In genomic region chr4:151430737-151431457, GRCh38 we compare ENCODE assay signal across 1 cellular context.
TF ChIP-seq lines count a peak whose summit lies in the region.

No MANE protein-coding gene starts in this region.

TF ChIP-seq in GM23338, 12 proteins besides CTCF, POLR2A, EP300 and RAD21 (continued from another document):
- TF ChIP-seq, protein P1, sequence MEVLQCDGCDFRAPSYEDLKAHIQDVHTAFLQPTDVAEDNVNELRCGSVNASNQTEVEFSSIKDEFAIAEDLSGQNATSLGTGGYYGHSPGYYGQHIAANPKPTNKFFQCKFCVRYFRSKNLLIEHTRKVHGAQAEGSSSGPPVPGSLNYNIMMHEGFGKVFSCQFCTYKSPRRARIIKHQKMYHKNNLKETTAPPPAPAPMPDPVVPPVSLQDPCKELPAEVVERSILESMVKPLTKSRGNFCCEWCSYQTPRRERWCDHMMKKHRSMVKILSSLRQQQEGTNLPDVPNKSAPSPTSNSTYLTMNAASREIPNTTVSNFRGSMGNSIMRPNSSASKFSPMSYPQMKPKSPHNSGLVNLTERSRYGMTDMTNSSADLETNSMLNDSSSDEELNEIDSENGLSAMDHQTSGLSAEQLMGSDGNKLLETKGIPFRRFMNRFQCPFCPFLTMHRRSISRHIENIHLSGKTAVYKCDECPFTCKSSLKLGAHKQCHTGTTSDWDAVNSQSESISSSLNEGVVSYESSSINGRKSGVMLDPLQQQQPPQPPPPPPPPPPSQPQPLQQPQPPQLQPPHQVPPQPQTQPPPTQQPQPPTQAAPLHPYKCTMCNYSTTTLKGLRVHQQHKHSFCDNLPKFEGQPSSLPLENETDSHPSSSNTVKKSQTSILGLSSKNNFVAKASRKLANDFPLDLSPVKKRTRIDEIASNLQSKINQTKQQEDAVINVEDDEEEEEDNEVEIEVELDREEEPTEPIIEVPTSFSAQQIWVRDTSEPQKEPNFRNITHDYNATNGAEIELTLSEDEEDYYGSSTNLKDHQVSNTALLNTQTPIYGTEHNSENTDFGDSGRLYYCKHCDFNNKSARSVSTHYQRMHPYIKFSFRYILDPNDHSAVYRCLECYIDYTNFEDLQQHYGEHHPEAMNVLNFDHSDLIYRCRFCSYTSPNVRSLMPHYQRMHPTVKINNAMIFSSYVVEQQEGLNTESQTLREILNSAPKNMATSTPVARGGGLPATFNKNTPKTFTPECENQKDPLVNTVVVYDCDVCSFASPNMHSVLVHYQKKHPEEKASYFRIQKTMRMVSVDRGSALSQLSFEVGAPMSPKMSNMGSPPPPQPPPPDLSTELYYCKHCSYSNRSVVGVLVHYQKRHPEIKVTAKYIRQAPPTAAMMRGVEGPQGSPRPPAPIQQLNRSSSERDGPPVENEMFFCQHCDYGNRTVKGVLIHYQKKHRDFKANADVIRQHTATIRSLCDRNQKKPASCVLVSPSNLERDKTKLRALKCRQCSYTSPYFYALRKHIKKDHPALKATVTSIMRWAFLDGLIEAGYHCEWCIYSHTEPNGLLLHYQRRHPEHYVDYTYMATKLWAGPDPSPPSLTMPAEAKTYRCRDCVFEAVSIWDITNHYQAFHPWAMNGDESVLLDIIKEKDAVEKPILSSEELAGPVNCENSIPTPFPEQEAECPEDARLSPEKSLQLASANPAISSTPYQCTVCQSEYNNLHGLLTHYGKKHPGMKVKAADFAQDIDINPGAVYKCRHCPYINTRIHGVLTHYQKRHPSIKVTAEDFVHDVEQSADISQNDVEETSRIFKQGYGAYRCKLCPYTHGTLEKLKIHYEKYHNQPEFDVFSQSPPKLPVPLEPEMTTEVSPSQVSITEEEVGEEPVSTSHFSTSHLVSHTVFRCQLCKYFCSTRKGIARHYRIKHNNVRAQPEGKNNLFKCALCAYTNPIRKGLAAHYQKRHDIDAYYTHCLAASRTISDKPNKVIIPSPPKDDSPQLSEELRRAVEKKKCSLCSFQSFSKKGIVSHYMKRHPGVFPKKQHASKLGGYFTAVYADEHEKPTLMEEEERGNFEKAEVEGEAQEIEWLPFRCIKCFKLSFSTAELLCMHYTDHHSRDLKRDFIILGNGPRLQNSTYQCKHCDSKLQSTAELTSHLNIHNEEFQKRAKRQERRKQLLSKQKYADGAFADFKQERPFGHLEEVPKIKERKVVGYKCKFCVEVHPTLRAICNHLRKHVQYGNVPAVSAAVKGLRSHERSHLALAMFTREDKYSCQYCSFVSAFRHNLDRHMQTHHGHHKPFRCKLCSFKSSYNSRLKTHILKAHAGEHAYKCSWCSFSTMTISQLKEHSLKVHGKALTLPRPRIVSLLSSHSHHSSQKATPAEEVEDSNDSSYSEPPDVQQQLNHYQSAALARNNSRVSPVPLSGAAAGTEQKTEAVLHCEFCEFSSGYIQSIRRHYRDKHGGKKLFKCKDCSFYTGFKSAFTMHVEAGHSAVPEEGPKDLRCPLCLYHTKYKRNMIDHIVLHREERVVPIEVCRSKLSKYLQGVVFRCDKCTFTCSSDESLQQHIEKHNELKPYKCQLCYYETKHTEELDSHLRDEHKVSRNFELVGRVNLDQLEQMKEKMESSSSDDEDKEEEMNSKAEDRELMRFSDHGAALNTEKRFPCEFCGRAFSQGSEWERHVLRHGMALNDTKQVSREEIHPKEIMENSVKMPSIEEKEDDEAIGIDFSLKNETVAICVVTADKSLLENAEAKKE (CRISPR knock-in tag; IDR thresholded peaks at IDR 0.05): no peak
- TF ChIP-seq EZH2phosphoT487 (IDR thresholded peaks at IDR 0.05; ENCODE audit: unreplicated experiment) (no peak), JUNB (IDR thresholded peaks at IDR 0.05; ENCODE audit: unreplicated experiment) (no peak), EZH2 (IDR thresholded peaks at IDR 0.05; ENCODE audit: low read depth, unreplicated experiment) (no peak)
- TF ChIP-seq, protein P2, sequence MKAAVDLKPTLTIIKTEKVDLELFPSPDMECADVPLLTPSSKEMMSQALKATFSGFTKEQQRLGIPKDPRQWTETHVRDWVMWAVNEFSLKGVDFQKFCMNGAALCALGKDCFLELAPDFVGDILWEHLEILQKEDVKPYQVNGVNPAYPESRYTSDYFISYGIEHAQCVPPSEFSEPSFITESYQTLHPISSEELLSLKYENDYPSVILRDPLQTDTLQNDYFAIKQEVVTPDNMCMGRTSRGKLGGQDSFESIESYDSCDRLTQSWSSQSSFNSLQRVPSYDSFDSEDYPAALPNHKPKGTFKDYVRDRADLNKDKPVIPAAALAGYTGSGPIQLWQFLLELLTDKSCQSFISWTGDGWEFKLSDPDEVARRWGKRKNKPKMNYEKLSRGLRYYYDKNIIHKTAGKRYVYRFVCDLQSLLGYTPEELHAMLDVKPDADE (IDR thresholded peaks at IDR 0.05): no peak
